Comparison of ENCODE assay signal across 16 cellular contexts in the genomic region with DNA sequence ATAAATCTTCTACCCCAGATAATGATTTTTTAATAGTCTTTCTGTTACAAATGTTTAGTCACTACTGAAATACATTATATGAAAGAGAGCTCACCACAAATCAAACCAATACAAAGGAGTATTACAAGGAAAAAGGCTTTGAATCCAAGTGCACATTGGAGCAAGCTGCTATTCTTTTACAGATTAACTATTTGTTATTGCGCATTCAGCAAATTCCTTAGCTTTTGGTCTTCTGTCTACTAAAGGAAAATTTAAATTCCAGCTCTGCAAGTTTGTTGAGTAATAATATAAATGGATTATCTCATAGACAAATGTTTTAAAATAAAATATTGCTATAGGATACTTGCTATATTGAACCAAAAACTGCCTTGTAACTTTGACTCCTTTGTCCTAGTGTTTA. TPM values are rescaled to one million over a fixed set of nuclear protein-coding genes. Genes with fewer than 3 reads are reported as not detected.
DNase-seq lines count a peak whose midpoint lies in the region; ATAC-seq and TF ChIP-seq lines count a peak whose summit lies in the region.
"Had no signal": no experiment of that assay in that cellular context is flagged by ENCODE, and none has a peak within 500 bp of the region (broad histone marks: within the 10 kb centered on the region; RNA-seq: fewer than 3 reads in every experiment).

No MANE protein-coding gene starts in this region.

- H3K4me3 Mint-ChIP-seq in chondrocyte (ENCODE audit: unreplicated experiment) (no peak overlapping the region), neural progenitor cell (no peak overlapping the region)
- no peak overlapping the region for H3K4me3 Mint-ChIP-seq in activated T-helper 2 cell treated with anti-CD3 and anti-CD28 coated beads, Interferon-gamma antibody, Interleukin-2, Interleukin-4, amounts not matched to agents 10 μg/mL and 5 μg/mL and 100 μg/mL, durations not matched to agents 14 hours and 24 hours and 36 hours (ENCODE audit: low read depth)
- H3K4me3 Mint-ChIP-seq: B cell had no signal

- H3K9me3 Mint-ChIP-seq in chondrocyte (ENCODE audit: low read depth) (peaks cover 2% of the 10 kb centered on the region), neural progenitor cell (no peaks in the 10 kb centered on the region)
- H3K9me3 Mint-ChIP-seq in activated T-helper 2 cell treated with anti-CD3 and anti-CD28 coated beads, Interferon-gamma antibody, Interleukin-2, Interleukin-4, amounts not matched to agents 10 μg/mL and 5 μg/mL and 100 μg/mL, durations not matched to agents 14 hours and 24 hours and 36 hours = no peaks in the 10 kb centered on the region

- no peaks in the 10 kb centered on the region for H4K20me1 ChIP-seq in neural progenitor cell (ENCODE audit: low read depth)

- ATAC-seq in HG02642 (IDR thresholded peaks at IDR 0.05; ENCODE audit: poor library complexity, unreplicated experiment) = no peak

- H3K4me1 ChIP-seq in HAP-1 = peaks cover 19% of the 10 kb centered on the region
- H3K4me1 ChIP-seq in neural progenitor cell = peaks cover 23% of the 10 kb centered on the region
- H3K4me1 ChIP-seq: Peyer's patch had no signal

- DNase-seq in HAP-1 (ENCODE audit: low spot score in 2 of 2) (peak; percentile 7 to 93), chondrocyte (ENCODE audit: low spot score) (no peak), neural progenitor cell (ENCODE audit: low spot score) (no peak), substantia nigra (lab: John Stamatoyannopoulos, UW) (no peak), NCI-H1417 treated with DMSO at 0.1 percent for 48 hours (lab: John Stamatoyannopoulos, UW) (no peak)
- DNase-seq in activated T-helper 2 cell treated with anti-CD3 and anti-CD28 coated beads, Interferon-gamma antibody, Interleukin-2, Interleukin-4, amounts not matched to agents 10 μg/mL and 5 μg/mL and 100 μg/mL, durations not matched to agents 14 hours and 24 hours and 36 hours (ENCODE audit: low spot score) = no peak
- DNase-seq: DMS79 treated with DMSO at 0.1 percent for 48 hours; NCI-H1105 treated with DMSO at 0.1 percent for 48 hours; NCI-H1694 treated with DMSO at 0.1 percent for 48 hours; NCI-H2107; NCI-H510A; NCI-H748 treated with DMSO at 0.1 percent for 48 hours; NK-92 treated with Interleukin-12 subunit alpha and Interleukin-12 subunit beta, amount 100 ng/mL, for 24 hours; Peyer's patch had no signal

- H3K27ac ChIP-seq in neural progenitor cell = no peak overlapping the region
- no peak overlapping the region for H3K27ac ChIP-seq in substantia nigra (ENCODE audit: low read depth, low read length, poor library complexity, severe bottlenecking)
- H3K27ac ChIP-seq: Peyer's patch had no signal

- H2AFZ ChIP-seq in neural progenitor cell (replicated peaks) = no peak overlapping the region

- H3K9me3 ChIP-seq in HAP-1 = no peaks in the 10 kb centered on the region
- no peaks in the 10 kb centered on the region for H3K9me3 ChIP-seq in neural progenitor cell (ENCODE audit: low read depth)
- H3K9me3 ChIP-seq: Peyer's patch had no signal

- no peaks in the 10 kb centered on the region for H3K27me3 ChIP-seq in HAP-1 (ENCODE audit: low read depth)
- H3K27me3 ChIP-seq in neural progenitor cell = no peaks in the 10 kb centered on the region
- H3K27me3 ChIP-seq: Peyer's patch had no signal

- no peak overlapping the region for H3K4me2 ChIP-seq in neural progenitor cell

- H3K36me3 Mint-ChIP-seq in chondrocyte (ENCODE audit: low read depth) = peaks cover 2% of the 10 kb centered on the region
- no peaks in the 10 kb centered on the region for H3K36me3 Mint-ChIP-seq in neural progenitor cell
- no peaks in the 10 kb centered on the region for H3K36me3 Mint-ChIP-seq in activated T-helper 2 cell treated with anti-CD3 and anti-CD28 coated beads, Interferon-gamma antibody, Interleukin-2, Interleukin-4, amounts not matched to agents 10 μg/mL and 5 μg/mL and 100 μg/mL, durations not matched to agents 14 hours and 24 hours and 36 hours (ENCODE audit: low read depth)

- in situ Hi-C loops in HAP-1 (cut with MboI; ENCODE audit: low sequenced_read_pairs) = no loop called here

- no peaks in the 10 kb centered on the region for H3K79me2 ChIP-seq in neural progenitor cell (ENCODE audit: low read depth)

- H3K9ac ChIP-seq in neural progenitor cell = no peak overlapping the region

- peaks cover 42% of the 10 kb centered on the region for H3K4me1 Mint-ChIP-seq in chondrocyte (ENCODE audit: low read depth)
- peaks cover 16% of the 10 kb centered on the region for H3K4me1 Mint-ChIP-seq in neural progenitor cell
- no peaks in the 10 kb centered on the region for H3K4me1 Mint-ChIP-seq in activated T-helper 2 cell treated with anti-CD3 and anti-CD28 coated beads, Interferon-gamma antibody, Interleukin-2, Interleukin-4, amounts not matched to agents 10 μg/mL and 5 μg/mL and 100 μg/mL, durations not matched to agents 14 hours and 24 hours and 36 hours (ENCODE audit: low read depth)

- no peak overlapping the region for H3K4me3 ChIP-seq in HAP-1
- H3K4me3 ChIP-seq in neural progenitor cell = no peak overlapping the region
- H3K4me3 ChIP-seq: Peyer's patch had no signal

- no peaks in the 10 kb centered on the region for H3F3A ChIP-seq in neural progenitor cell (ENCODE audit: low read depth)

- H3K36me3 ChIP-seq in HAP-1 (replicated peaks) = no peaks in the 10 kb centered on the region
- H3K36me3 ChIP-seq in neural progenitor cell = no peaks in the 10 kb centered on the region
- H3K36me3 ChIP-seq: Peyer's patch had no signal

- peak overlapping the region; percentile 80 for H3K27ac Mint-ChIP-seq in chondrocyte (ENCODE audit: unreplicated experiment)
- peak overlapping the region; percentile 92 for H3K27ac Mint-ChIP-seq in neural progenitor cell
- H3K27ac Mint-ChIP-seq in activated T-helper 2 cell treated with anti-CD3 and anti-CD28 coated beads, Interferon-gamma antibody, Interleukin-2, Interleukin-4, amounts not matched to agents 10 μg/mL and 5 μg/mL and 100 μg/mL, durations not matched to agents 14 hours and 24 hours and 36 hours = no peak overlapping the region
- H3K27ac Mint-ChIP-seq: B cell had no signal

- TF ChIP-seq CTCF in chondrocyte (IDR thresholded peaks at IDR 0.05) (no peak), neural progenitor cell (IDR thresholded peaks at IDR 0.05) (no peak)

- intact Hi-C loops in activated T-helper 2 cell treated with anti-CD3 and anti-CD28 coated beads, Interferon-gamma antibody, Interleukin-2, Interleukin-4, amounts not matched to agents 10 μg/mL and 5 μg/mL and 100 μg/mL, durations not matched to agents 14 hours and 24 hours and 36 hours (cut with micrococcal nuclease) = no loop called here

- H3K27me3 Mint-ChIP-seq in chondrocyte (ENCODE audit: low read depth) (no peaks in the 10 kb centered on the region), neural progenitor cell (ENCODE audit: insufficient read depth, low read depth) (no peaks in the 10 kb centered on the region)
- H3K27me3 Mint-ChIP-seq in activated T-helper 2 cell treated with anti-CD3 and anti-CD28 coated beads, Interferon-gamma antibody, Interleukin-2, Interleukin-4, amounts not matched to agents 10 μg/mL and 5 μg/mL and 100 μg/mL, durations not matched to agents 14 hours and 24 hours and 36 hours (ENCODE audit: low read depth) = no peaks in the 10 kb centered on the region
- H3K27me3 Mint-ChIP-seq: B cell had no signal

RNA-seq across cellular contexts. Expression of a gene that starts 41.3 kb away (rescaled TPM):
- total RNA-seq in chondrocyte (20.6 to 27.9 TPM (median 27.9 TPM) in 3 replicates), neural progenitor cell (ENCODE audit: low replicate concordance) (0.22 and 0.47 TPM in 2 replicates)
- total RNA-seq in activated T-helper 2 cell treated with anti-CD3 and anti-CD28 coated beads, Interferon-gamma antibody, Interleukin-2, Interleukin-4, amounts not matched to agents 10 μg/mL and 5 μg/mL and 100 μg/mL, durations not matched to agents 14 hours and 24 hours and 36 hours = 0.07 and 0.14 TPM in 2 replicates
- total RNA-seq: B cell had no signal

Comparison
In these comparisons a context has a peak if more than half of its experiments do, and no peak if none do; other contexts are left out.
1. DNase-seq: peak in HAP-1 (2 of 2); none in chondrocyte (single experiment), neural progenitor cell (single experiment), activated T-helper 2 cell treated with anti-CD3 and anti-CD28 coated beads, Interferon-gamma antibody, Interleukin-2, Interleukin-4, amounts not matched to agents 10 μg/mL and 5 μg/mL and 100 μg/mL, durations not matched to agents 14 hours and 24 hours and 36 hours (single experiment), substantia nigra (0 of 49) and NCI-H1417 treated with DMSO at 0.1 percent for 48 hours (single experiment).
2. RNA of a gene that starts 41.3 kb away (total RNA-seq): 20.6 to 27.9 TPM in chondrocyte; 0.22 to 0.47 TPM in neural progenitor cell and 0.07 to 0.14 TPM in activated T-helper 2 cell treated with anti-CD3 and anti-CD28 coated beads, Interferon-gamma antibody, Interleukin-2, Interleukin-4, amounts not matched to agents 10 μg/mL and 5 μg/mL and 100 μg/mL, durations not matched to agents 14 hours and 24 hours and 36 hours; every median in the first group is over 10 times any median in the second.